In the genomic region with DNA sequence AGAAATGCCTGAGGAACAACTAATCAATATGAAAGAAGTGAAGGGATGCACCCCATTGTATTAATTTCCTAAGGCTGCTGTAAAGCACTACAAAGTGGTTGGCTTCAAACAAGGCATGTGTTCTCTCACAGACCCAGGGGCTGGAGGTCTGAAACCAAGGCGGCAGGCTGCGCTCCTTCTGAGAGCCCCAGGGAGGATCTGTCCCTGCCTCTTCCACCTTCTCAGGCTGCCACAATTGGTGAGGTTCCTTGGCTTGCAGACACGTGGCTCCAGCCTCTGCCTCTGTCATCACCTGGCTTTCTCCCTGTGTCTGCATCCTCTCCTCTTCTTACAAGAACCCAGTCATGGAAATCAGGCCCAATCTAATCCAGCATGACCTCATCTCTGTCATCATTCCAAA, we compare ENCODE assay signal across 18 cellular contexts.
DNase-seq lines count a peak whose midpoint lies in the region; ATAC-seq, FAIRE-seq and TF ChIP-seq lines count a peak whose summit lies in the region.
"Had no signal": no experiment of that assay in that cellular context is flagged by ENCODE, and none has a peak within 500 bp of the region (broad histone marks: within the 10 kb centered on the region; RNA-seq: fewer than 3 reads in every experiment).

No MANE protein-coding gene starts in this region.

- peaks cover 11% of the 10 kb centered on the region; the same call in 1 of the 2 replicates for H3K79me2 ChIP-seq in OCI-LY1 (ENCODE audit: insufficient read depth, low read length)

- H3K4me2 ChIP-seq in A549 (peak overlapping the region; percentile 64), OCI-LY1 (ENCODE audit: low read length) (no peak overlapping the region)

- no peaks in the 10 kb centered on the region for H4K20me1 ChIP-seq in OCI-LY1 (ENCODE audit: insufficient read depth, low read length)

- H3K9ac ChIP-seq in OCI-LY1 (ENCODE audit: low read length) (no peak overlapping the region), liver (ENCODE audit: low read depth in 1 of 2, low read length in 2 of 2) (no peak overlapping the region)

- H3K9me2 ChIP-seq in OCI-LY1 (ENCODE audit: low read depth, low read length), result no peaks in the 10 kb centered on the region

- no peak overlapping the region for H3K4me3 ChIP-seq in A549
- H3K4me3 ChIP-seq in OCI-LY1 (ENCODE audit: low read depth, low read length, poor library complexity, severe bottlenecking), result no peak overlapping the region
- H3K4me3 ChIP-seq in liver (ENCODE audit: low read depth in 1 of 3, low read length in 3 of 3), result no peak overlapping the region
- H3K4me3 ChIP-seq in psoas muscle, result no peak overlapping the region
- H3K4me3 ChIP-seq: ascending aorta had no signal

- H2AFZ ChIP-seq in OCI-LY1 (ENCODE audit: low read length), result no peak overlapping the region

- no peak for TF ChIP-seq POLR2A in A549 (IDR thresholded peaks at IDR 0.05; ENCODE audit: low read length)

- H3K4me1 ChIP-seq in A549, result peaks cover 80% of the 10 kb centered on the region
- H3K4me1 ChIP-seq in OCI-LY1 (ENCODE audit: insufficient read depth, low read length, severe bottlenecking), result peaks cover 47% of the 10 kb centered on the region
- H3K4me1 ChIP-seq in liver (ENCODE audit: control insufficient read depth in 4 of 4, insufficient read depth in 4 of 4, low read length in 3 of 4), result peaks cover 22 to 79% (median 36%) of the 10 kb centered on the region in 4 donors
- H3K4me1 ChIP-seq in psoas muscle, result peaks cover 20% of the 10 kb centered on the region

- whole genome bisulfite sequencing in A549 (ENCODE audit: missing lambda C conversion rate), result 74% methylated on average over 3 of the region's 3 CpGs
- WGBS in liver, result 84% methylated on average over 3 of the region's 3 CpGs
- WGBS in psoas muscle, 3 donors, result 70 to 81% (median 74%) methylated on average over 3 of the region's 3 CpGs

- no peak overlapping the region for H3K4me3 Mint-ChIP-seq in Calu3 (ENCODE audit: low read depth, unreplicated experiment)
- H3K4me3 Mint-ChIP-seq: activated CD4-positive, alpha-beta T cell treated with anti-CD3 and anti-CD28 coated beads for 36 hours; activated naive CD4-positive, alpha-beta T cell treated with anti-CD3 and anti-CD28 coated beads, Interleukin-2, amount 50 U/mL, for 24 hours; CD4-positive, CD25-positive, alpha-beta regulatory T cell; nephron had no signal

- H3K27ac Mint-ChIP-seq in Calu3 (ENCODE audit: unreplicated experiment), result no peak overlapping the region
- H3K27ac Mint-ChIP-seq: activated CD4-positive, alpha-beta T cell treated with anti-CD3 and anti-CD28 coated beads for 36 hours; activated naive CD4-positive, alpha-beta T cell treated with anti-CD3 and anti-CD28 coated beads, Interleukin-2, amount 50 U/mL, for 24 hours had no signal

- intact Hi-C loops in psoas muscle (cut with DNase I) (no loop called here), Calu3 (cut with micrococcal nuclease; ENCODE audit: unreplicated experiment) (loop anchor here (2.0 to 10.0 kb wide), 2 partner anchors 29 to 193 kb away; no protein-coding TSS in a partner anchor)

- H3K27ac ChIP-seq in A549 (peak overlapping the region; percentile 51 to 90), OCI-LY1 (ENCODE audit: low read depth, low read length, poor library complexity, severe bottlenecking) (peak overlapping the region; percentile 79), liver (ENCODE audit: low read depth in 1 of 2, low read length in 2 of 2) (peak overlapping the region; percentile 78 to 83), psoas muscle (peak overlapping the region; percentile 50), substantia nigra (ENCODE audit: low read depth, low read length, poor library complexity, severe bottlenecking) (no peak overlapping the region)

- no peak for FAIRE-seq in A549 (lab: Jason Lieb, UNC)
- FAIRE-seq in HTR-8/SVneo (lab: Jason Lieb, UNC), result no peak
- FAIRE-seq: urothelium cell line had no signal

- TF ChIP-seq EP300 in A549 (IDR thresholded peaks at IDR 0.05), result no peak

- no peak for TF ChIP-seq CTCF in A549 (IDR thresholded peaks at IDR 0.05)
- no peak for TF ChIP-seq CTCF in OCI-LY1 (IDR thresholded peaks at IDR 0.05; ENCODE audit: low read length)
- no peak for TF ChIP-seq CTCF in liver (IDR thresholded peaks at IDR 0.05; ENCODE audit: low read depth, low read length, missing input control)
- TF ChIP-seq CTCF in psoas muscle (IDR thresholded peaks at IDR 0.05), result no peak
- no peak for TF ChIP-seq CTCF in Calu3 (IDR thresholded peaks at IDR 0.05; ENCODE audit: unreplicated experiment)

- ATAC-seq in A549 (peak in 1 of 2 experiments; percentile 9; a peak in 1 of 6 replicates), psoas muscle (no peak), GM18858 (IDR thresholded peaks at IDR 0.05; ENCODE audit: unreplicated experiment) (no peak)
- ATAC-seq: activated CD4-positive, alpha-beta T cell treated with anti-CD3 and anti-CD28 coated beads for 36 hours; PC-3 had no signal

- no TSS peak for BruUV-seq in Calu3 (replicated peaks; lab: Mats Ljungman, UMichigan)

- TF ChIP-seq RAD21 in A549 (conservative IDR thresholded peaks at IDR 0.05 in 1 of 2, IDR thresholded peaks at IDR 0.05 in 1 of 2) (no peak), liver (IDR thresholded peaks at IDR 0.05) (no peak)

- CTCF ChIA-PET in A549 (lab: Yijun Ruan, JAX), result interaction anchor here (1.1 kb wide), 1 partner anchor 288 kb away, joined by 3 read pairs; no protein-coding TSS in a partner anchor
- CTCF ChIA-PET in Calu3 (lab: Charles Lee), result interaction anchor here (1.6 kb wide), 1 partner anchor 36 kb away, joined by 5 read pairs; no protein-coding TSS in a partner anchor

- POLR2A ChIA-PET in A549 (lab: Yijun Ruan, JAX), result no interaction called here

- H3K36me3 Mint-ChIP-seq in Calu3 (ENCODE audit: insufficient read depth, unreplicated experiment), result peaks cover 7% of the 10 kb centered on the region
- H3K36me3 Mint-ChIP-seq: activated naive CD4-positive, alpha-beta T cell treated with anti-CD3 and anti-CD28 coated beads, Interleukin-2, amount 50 U/mL, for 24 hours; CD4-positive, CD25-positive, alpha-beta regulatory T cell had no signal

- H3K9me3 Mint-ChIP-seq in Calu3 (ENCODE audit: low read depth, unreplicated experiment), result no peaks in the 10 kb centered on the region
- H3K9me3 Mint-ChIP-seq: activated naive CD4-positive, alpha-beta T cell treated with anti-CD3 and anti-CD28 coated beads, Interleukin-2, amount 50 U/mL, for 24 hours; CD4-positive, CD25-positive, alpha-beta regulatory T cell; nephron had no signal

- no peaks in the 10 kb centered on the region for H3K27me3 ChIP-seq in OCI-LY1 (ENCODE audit: insufficient read depth, low read length)
- no peaks in the 10 kb centered on the region for H3K27me3 ChIP-seq in liver (ENCODE audit: control insufficient read depth in 4 of 4, insufficient read depth in 4 of 4, low read length in 3 of 4)
- H3K27me3 ChIP-seq in psoas muscle (ENCODE audit: insufficient read depth in 3 of 3, low read length in 2 of 3), result no peaks in the 10 kb centered on the region
- H3K27me3 ChIP-seq: ascending aorta had no signal

- H3K27me3 Mint-ChIP-seq in Calu3 (ENCODE audit: unreplicated experiment), result no peaks in the 10 kb centered on the region
- H3K27me3 Mint-ChIP-seq: activated CD4-positive, alpha-beta T cell treated with anti-CD3 and anti-CD28 coated beads for 36 hours; CD4-positive, CD25-positive, alpha-beta regulatory T cell had no signal

- peaks cover 51% of the 10 kb centered on the region for H3K4me1 Mint-ChIP-seq in Calu3 (ENCODE audit: low read depth, unreplicated experiment)
- H3K4me1 Mint-ChIP-seq: activated CD4-positive, alpha-beta T cell treated with anti-CD3 and anti-CD28 coated beads for 36 hours; activated naive CD4-positive, alpha-beta T cell treated with anti-CD3 and anti-CD28 coated beads, Interleukin-2, amount 50 U/mL, for 24 hours; CD4-positive, CD25-positive, alpha-beta regulatory T cell had no signal

- H3K9me3 ChIP-seq in A549, result no peaks in the 10 kb centered on the region
- no peaks in the 10 kb centered on the region for H3K9me3 ChIP-seq in OCI-LY1 (ENCODE audit: low read length)
- H3K9me3 ChIP-seq in liver (ENCODE audit: control insufficient read depth in 4 of 4, low read length in 3 of 4), result no peaks in the 10 kb centered on the region
- H3K9me3 ChIP-seq in psoas muscle, result no peaks in the 10 kb centered on the region
- H3K9me3 ChIP-seq: ascending aorta had no signal

- 0 out of 2 replicates have a peak, but pooled peaks cover 3% of the 10 kb centered on the region for H3F3A ChIP-seq in OCI-LY1 (ENCODE audit: insufficient read depth, low read length)

- DNase-seq in A549 (ENCODE audit: low read depth in 1 of 2, low spot score in 1 of 2) (no peak), psoas muscle (no peak), HTR-8/SVneo (ENCODE audit: insufficient read length, low spot score) (no peak), substantia nigra (lab: John Stamatoyannopoulos, UW) (no peak), Calu3 (no peak)
- DNase-seq: activated CD4-positive, alpha-beta T cell treated with anti-CD3 and anti-CD28 coated beads for 36 hours; CD4-positive, CD25-positive, alpha-beta regulatory T cell; DMS 273 treated with DMSO at 0.1 percent for 48 hours; NCI-H187; PC-3; retina had no signal

- peaks cover 75% of the 10 kb centered on the region for H3K36me3 ChIP-seq in OCI-LY1 (ENCODE audit: insufficient read depth, low read length)
- H3K36me3 ChIP-seq in liver (ENCODE audit: control insufficient read depth in 4 of 4, insufficient read depth in 3 of 4, low read depth in 1 of 4, low read length in 3 of 4), result peaks cover 0 to 3% (median 1%) of the 10 kb centered on the region in 4 donors
- no peaks in the 10 kb centered on the region for H3K36me3 ChIP-seq in psoas muscle (ENCODE audit: insufficient read depth in 1 of 2, low read depth in 1 of 2)
- H3K36me3 ChIP-seq: ascending aorta had no signal

TF ChIP-seq in liver, 16 proteins besides CTCF, POLR2A, EP300 and RAD21 (continues in another document):
- no peak for TF ChIP-seq FOXA1 (IDR thresholded peaks at IDR 0.05)
- no peak for TF ChIP-seq NR2F2 (IDR thresholded peaks at IDR 0.05)
- no peak for TF ChIP-seq JUND (IDR thresholded peaks at IDR 0.05)
- no peak for TF ChIP-seq RXRA (IDR thresholded peaks at IDR 0.05)
- TF ChIP-seq FOXA2 (IDR thresholded peaks at IDR 0.05), result no peak
- TF ChIP-seq, protein P1, sequence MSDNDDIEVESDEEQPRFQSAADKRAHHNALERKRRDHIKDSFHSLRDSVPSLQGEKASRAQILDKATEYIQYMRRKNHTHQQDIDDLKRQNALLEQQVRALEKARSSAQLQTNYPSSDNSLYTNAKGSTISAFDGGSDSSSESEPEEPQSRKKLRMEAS (IDR thresholded peaks at IDR 0.05), result no peak
- no peak for TF ChIP-seq TAF1 (conservative IDR thresholded peaks at IDR 0.05)
- no peak for TF ChIP-seq EGR1 (IDR thresholded peaks at IDR 0.05; ENCODE audit: low read depth in 2 of 2)
